In genomic region chr4:54186371-54186770, GRCh38 we compare ENCODE assay signal across 23 cellular contexts. TPM values are rescaled to one million over a fixed set of nuclear protein-coding genes. Genes with fewer than 3 reads are reported as not detected.
"Had no signal": no experiment of that assay in that cellular context is flagged by ENCODE, and none has a peak within 500 bp of the region (broad histone marks: within the 10 kb centered on the region; RNA-seq: fewer than 3 reads in every experiment).

No MANE protein-coding gene starts in this region.

- H3K4me1 ChIP-seq: colonic mucosa, esophagus muscularis mucosa, esophagus squamous epithelium, foreskin keratinocyte, gastrocnemius medialis, gastroesophageal sphincter had no signal

- H3K4me3 ChIP-seq: colonic mucosa, coronary artery, dorsolateral prefrontal cortex, esophagus muscularis mucosa, esophagus squamous epithelium, gastrocnemius medialis, gastroesophageal sphincter, heart left ventricle, heart right ventricle had no signal

- H3K27me3 ChIP-seq: colonic mucosa, esophagus muscularis mucosa, esophagus squamous epithelium, foreskin keratinocyte, gastrocnemius medialis, heart left ventricle, heart right ventricle had no signal

- ATAC-seq: effector memory CD8-positive, alpha-beta T cell; esophagus mucosa; foreskin keratinocyte; gastroesophageal sphincter had no signal

- DNase-seq: colonic mucosa; cortex of kidney; dermis blood vessel endothelial cell; dorsolateral prefrontal cortex; effector CD4-positive, alpha-beta T cell; effector CD8-positive, alpha-beta T cell; effector memory CD4-positive, alpha-beta T cell; effector memory CD8-positive, alpha-beta T cell; endodermal cell; esophagus squamous epithelium; foreskin fibroblast; foreskin keratinocyte; foreskin melanocyte; gastrocnemius medialis; glutamatergic neuron; head of caudate nucleus; heart right ventricle had no signal

- H3K9me3 ChIP-seq: colonic mucosa, esophagus muscularis mucosa, esophagus squamous epithelium, gastrocnemius medialis, gastroesophageal sphincter, heart left ventricle, heart right ventricle had no signal

- H3K36me3 ChIP-seq: colonic mucosa, esophagus muscularis mucosa, esophagus squamous epithelium, gastrocnemius medialis, gastroesophageal sphincter, heart left ventricle, heart right ventricle had no signal

- H3K27ac ChIP-seq: colonic mucosa, coronary artery, dorsolateral prefrontal cortex, epithelial cell of prostate, esophagus muscularis mucosa, esophagus squamous epithelium, foreskin keratinocyte, gastrocnemius medialis, gastroesophageal sphincter, heart left ventricle, heart right ventricle had no signal

RNA-seq across cellular contexts. Expression of gene PDGFRA, which starts 42.7 kb away (rescaled TPM):
- polyA plus RNA-seq: foreskin keratinocyte had no signal
